In the genomic region with DNA sequence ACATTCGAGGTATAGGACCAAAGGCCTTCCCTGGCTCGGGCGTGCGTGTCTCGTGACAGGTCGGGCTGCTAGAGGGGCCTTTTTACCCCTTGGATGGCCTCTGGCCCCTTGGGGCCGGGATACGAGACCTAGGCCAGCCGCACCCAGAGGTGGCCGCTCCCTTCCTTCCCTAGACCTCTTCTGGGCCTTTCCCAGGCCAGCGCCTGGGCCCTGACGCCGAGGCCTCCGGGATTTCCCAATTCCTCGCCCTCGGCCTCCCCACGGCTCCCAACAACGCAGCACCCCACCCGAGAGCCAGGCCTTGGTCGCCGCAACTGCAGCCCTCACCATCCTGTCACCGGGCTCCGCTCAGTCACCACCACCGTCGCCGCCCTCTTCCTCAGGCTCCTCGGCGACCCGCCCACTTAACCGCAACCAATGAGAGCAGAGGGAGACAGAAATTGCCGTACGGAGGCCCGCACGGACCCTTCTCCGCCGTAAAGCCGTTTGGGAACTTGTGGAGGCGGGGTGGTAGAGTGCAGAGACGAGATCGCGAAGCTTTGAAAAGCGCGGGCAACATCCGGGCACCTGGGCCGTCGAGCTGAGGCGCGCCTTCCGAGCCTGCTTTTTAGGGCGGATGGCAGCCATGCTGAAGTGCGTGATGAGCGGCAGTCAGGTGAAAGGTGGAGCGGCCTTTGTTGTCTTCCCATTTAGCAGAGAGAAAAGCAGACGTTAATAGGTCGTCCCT, we compare ENCODE assay signal across 1 cellular context.
TF ChIP-seq lines count a peak whose summit lies in the region.

A gene (plus strand): TSS at position 610 of the 727 bp plus-strand sequence. CDS start 7 bp downstream, at position 617.
A gene (minus strand): TSS at position 390 of the 727 bp plus-strand sequence. CDS start 60 bp downstream, at position 330.

TF ChIP-seq in HepG2, 621 proteins besides CTCF, POLR2A, EP300 and RAD21 (continued from another document and continues in another):
- TF ChIP-seq, protein P1, sequence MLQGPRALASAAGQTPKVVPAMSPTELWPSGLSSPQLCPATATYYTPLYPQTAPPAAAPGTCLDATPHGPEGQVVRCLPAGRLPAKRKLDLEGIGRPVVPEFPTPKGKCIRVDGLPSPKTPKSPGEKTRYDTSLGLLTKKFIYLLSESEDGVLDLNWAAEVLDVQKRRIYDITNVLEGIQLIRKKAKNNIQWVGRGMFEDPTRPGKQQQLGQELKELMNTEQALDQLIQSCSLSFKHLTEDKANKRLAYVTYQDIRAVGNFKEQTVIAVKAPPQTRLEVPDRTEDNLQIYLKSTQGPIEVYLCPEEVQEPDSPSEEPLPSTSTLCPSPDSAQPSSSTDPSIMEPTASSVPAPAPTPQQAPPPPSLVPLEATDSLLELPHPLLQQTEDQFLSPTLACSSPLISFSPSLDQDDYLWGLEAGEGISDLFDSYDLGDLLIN (CRISPR knock-in tag; IDR thresholded peaks at IDR 0.05; ENCODE audit: borderline replicate concordance), result peak; percentile 65; the same call in 1 of the 2 replicates
- TF ChIP-seq ZEB1 (IDR thresholded peaks at IDR 0.05; ENCODE audit: insufficient replicate concordance, low read depth) (peak; percentile 52), ZNF775 (CRISPR knock-in tag; IDR thresholded peaks at IDR 0.05; ENCODE audit: borderline replicate concordance) (peak; percentile 89; the same call in 1 of the 2 replicates), ZNF468 (CRISPR knock-in tag; IDR thresholded peaks at IDR 0.05) (peak; percentile 61; the same call in 1 of the 2 replicates), RXRB (CRISPR knock-in tag; IDR thresholded peaks at IDR 0.05; ENCODE audit: borderline replicate concordance) (peak; percentile 81), POLR2AphosphoS5 (IDR thresholded peaks at IDR 0.05; ENCODE audit: low read depth, low read length) (peak; percentile 89), HMGA1 (CRISPR knock-in tag; conservative IDR thresholded peaks at IDR 0.05) (no peak), HMG20A (CRISPR knock-in tag; IDR thresholded peaks at IDR 0.05; ENCODE audit: borderline replicate concordance) (no peak), MAF1 (CRISPR knock-in tag; IDR thresholded peaks at IDR 0.05; ENCODE audit: borderline replicate concordance) (peak; percentile 89; the same call in 1 of the 2 replicates), RBM39 (IDR thresholded peaks at IDR 0.05; ENCODE audit: low read depth, low read length, poor library complexity, severe bottlenecking) (peak; percentile 65), CC2D1A (CRISPR knock-in tag; IDR thresholded peaks at IDR 0.05) (peak; percentile 98), ZNF383 (CRISPR knock-in tag; IDR thresholded peaks at IDR 0.05; ENCODE audit: borderline replicate concordance) (0 out of 2 replicates have a peak, but pooled peaks have one; percentile 28), YY1 (IDR thresholded peaks at IDR 0.05; ENCODE audit: insufficient read depth, insufficient replicate concordance, low read depth, low read length) (peak; percentile 77), ZSCAN22 (CRISPR knock-in tag; IDR thresholded peaks at IDR 0.05) (peak; percentile 59; the same call in 1 of the 2 replicates), ZFP36L1 (CRISPR knock-in tag; IDR thresholded peaks at IDR 0.05) (peak; percentile 99), ZNF619 (CRISPR knock-in tag; IDR thresholded peaks at IDR 0.05) (no peak; the same call in 1 of the 2 replicates), RBFOX2 (IDR thresholded peaks at IDR 0.05; ENCODE audit: low read depth, low read length) (peak; percentile 96), ZNF556 (CRISPR knock-in tag; IDR thresholded peaks at IDR 0.05; ENCODE audit: borderline replicate concordance) (peak; percentile 91), MBD4 (IDR thresholded peaks at IDR 0.05; ENCODE audit: borderline replicate concordance, low read length) (no peak), NR2F1 (CRISPR knock-in tag; IDR thresholded peaks at IDR 0.05) (peak in 1 of 2 experiments; percentile 10; a peak in 1 of 4 replicates), ZNF674 (CRISPR knock-in tag; IDR thresholded peaks at IDR 0.05; ENCODE audit: low read depth) (no peak), ZNF547 (CRISPR knock-in tag; IDR thresholded peaks at IDR 0.05) (peak; percentile 99), ZFP36L2 (CRISPR knock-in tag; IDR thresholded peaks at IDR 0.05) (no peak), MXI1 (IDR thresholded peaks at IDR 0.05; ENCODE audit: borderline replicate concordance, low read depth, low read length) (peak; percentile 88; the same call in 2 of the 3 replicates), CCAR2 (optimal IDR thresholded peaks at IDR 0.05; ENCODE audit: low read depth, low read length) (no peak), ZSCAN25 (CRISPR knock-in tag; IDR thresholded peaks at IDR 0.05) (peak; percentile 70), ZNF292 (CRISPR knock-in tag; IDR thresholded peaks at IDR 0.05; ENCODE audit: borderline replicate concordance, low read depth) (no peak), ATM (IDR thresholded peaks at IDR 0.05; ENCODE audit: borderline replicate concordance) (no peak), MEIS1 (CRISPR knock-in tag; IDR thresholded peaks at IDR 0.05; ENCODE audit: borderline replicate concordance) (peak; percentile 82; the same call in 1 of the 2 replicates), ZBTB3 (CRISPR knock-in tag; IDR thresholded peaks at IDR 0.05; ENCODE audit: borderline replicate concordance, low read depth) (peak; percentile 92; the same call in 1 of the 2 replicates), PLRG1 (conservative IDR thresholded peaks at IDR 0.05) (no peak), NFIB (CRISPR knock-in tag; IDR thresholded peaks at IDR 0.05; ENCODE audit: borderline replicate concordance) (peak; percentile 96), ZFX (CRISPR knock-in tag; IDR thresholded peaks at IDR 0.05; ENCODE audit: low read depth) (peak; percentile 99), KDM5A (IDR thresholded peaks at IDR 0.05; ENCODE audit: borderline replicate concordance, low read length) (peak; percentile 83), GLI4 (CRISPR knock-in tag; IDR thresholded peaks at IDR 0.05; ENCODE audit: borderline replicate concordance) (peak; percentile 61; the same call in 1 of the 2 replicates), HNRNPUL1 (IDR thresholded peaks at IDR 0.05; ENCODE audit: low read depth, low read length) (no peak), PCBP1 (IDR thresholded peaks at IDR 0.05; ENCODE audit: borderline replicate concordance, low read depth, low read length) (no peak), ZNF274 (CRISPR knock-in tag; IDR thresholded peaks at IDR 0.05) (peak; percentile 99), CENPX (CRISPR knock-in tag; IDR thresholded peaks at IDR 0.05) (no peak), MLLT10 (CRISPR knock-in tag; IDR thresholded peaks at IDR 0.05) (no peak), SAP130 (CRISPR knock-in tag; IDR thresholded peaks at IDR 0.05; ENCODE audit: low read depth) (peak; percentile 97)
- TF ChIP-seq, protein P2, sequence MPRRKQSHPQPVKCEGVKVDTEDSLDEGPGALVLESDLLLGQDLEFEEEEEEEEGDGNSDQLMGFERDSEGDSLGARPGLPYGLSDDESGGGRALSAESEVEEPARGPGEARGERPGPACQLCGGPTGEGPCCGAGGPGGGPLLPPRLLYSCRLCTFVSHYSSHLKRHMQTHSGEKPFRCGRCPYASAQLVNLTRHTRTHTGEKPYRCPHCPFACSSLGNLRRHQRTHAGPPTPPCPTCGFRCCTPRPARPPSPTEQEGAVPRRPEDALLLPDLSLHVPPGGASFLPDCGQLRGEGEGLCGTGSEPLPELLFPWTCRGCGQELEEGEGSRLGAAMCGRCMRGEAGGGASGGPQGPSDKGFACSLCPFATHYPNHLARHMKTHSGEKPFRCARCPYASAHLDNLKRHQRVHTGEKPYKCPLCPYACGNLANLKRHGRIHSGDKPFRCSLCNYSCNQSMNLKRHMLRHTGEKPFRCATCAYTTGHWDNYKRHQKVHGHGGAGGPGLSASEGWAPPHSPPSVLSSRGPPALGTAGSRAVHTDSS (CRISPR knock-in tag; conservative IDR thresholded peaks at IDR 0.05), result no peak
- TF ChIP-seq, protein P3, sequence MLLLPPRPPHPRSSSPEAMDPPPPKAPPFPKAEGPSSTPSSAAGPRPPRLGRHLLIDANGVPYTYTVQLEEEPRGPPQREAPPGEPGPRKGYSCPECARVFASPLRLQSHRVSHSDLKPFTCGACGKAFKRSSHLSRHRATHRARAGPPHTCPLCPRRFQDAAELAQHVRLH (CRISPR knock-in tag; IDR thresholded peaks at IDR 0.05; ENCODE audit: borderline replicate concordance, low read depth), result peak; percentile 95; the same call in 1 of the 2 replicates
- TF ChIP-seq, protein P4, sequence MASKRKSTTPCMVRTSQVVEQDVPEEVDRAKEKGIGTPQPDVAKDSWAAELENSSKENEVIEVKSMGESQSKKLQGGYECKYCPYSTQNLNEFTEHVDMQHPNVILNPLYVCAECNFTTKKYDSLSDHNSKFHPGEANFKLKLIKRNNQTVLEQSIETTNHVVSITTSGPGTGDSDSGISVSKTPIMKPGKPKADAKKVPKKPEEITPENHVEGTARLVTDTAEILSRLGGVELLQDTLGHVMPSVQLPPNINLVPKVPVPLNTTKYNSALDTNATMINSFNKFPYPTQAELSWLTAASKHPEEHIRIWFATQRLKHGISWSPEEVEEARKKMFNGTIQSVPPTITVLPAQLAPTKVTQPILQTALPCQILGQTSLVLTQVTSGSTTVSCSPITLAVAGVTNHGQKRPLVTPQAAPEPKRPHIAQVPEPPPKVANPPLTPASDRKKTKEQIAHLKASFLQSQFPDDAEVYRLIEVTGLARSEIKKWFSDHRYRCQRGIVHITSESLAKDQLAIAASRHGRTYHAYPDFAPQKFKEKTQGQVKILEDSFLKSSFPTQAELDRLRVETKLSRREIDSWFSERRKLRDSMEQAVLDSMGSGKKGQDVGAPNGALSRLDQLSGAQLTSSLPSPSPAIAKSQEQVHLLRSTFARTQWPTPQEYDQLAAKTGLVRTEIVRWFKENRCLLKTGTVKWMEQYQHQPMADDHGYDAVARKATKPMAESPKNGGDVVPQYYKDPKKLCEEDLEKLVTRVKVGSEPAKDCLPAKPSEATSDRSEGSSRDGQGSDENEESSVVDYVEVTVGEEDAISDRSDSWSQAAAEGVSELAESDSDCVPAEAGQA (IDR thresholded peaks at IDR 0.05; ENCODE audit: low read depth), result peak; percentile 85
- TF ChIP-seq, protein P4 (CRISPR knock-in tag; IDR thresholded peaks at IDR 0.05; ENCODE audit: borderline replicate concordance), result no peak; the same call in 1 of the 2 replicates
- TF ChIP-seq, protein P5, sequence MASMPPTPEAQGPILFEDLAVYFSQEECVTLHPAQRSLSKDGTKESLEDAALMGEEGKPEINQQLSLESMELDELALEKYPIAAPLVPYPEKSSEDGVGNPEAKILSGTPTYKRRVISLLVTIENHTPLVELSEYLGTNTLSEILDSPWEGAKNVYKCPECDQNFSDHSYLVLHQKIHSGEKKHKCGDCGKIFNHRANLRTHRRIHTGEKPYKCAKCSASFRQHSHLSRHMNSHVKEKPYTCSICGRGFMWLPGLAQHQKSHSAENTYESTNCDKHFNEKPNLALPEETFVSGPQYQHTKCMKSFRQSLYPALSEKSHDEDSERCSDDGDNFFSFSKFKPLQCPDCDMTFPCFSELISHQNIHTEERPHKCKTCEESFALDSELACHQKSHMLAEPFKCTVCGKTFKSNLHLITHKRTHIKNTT (CRISPR knock-in tag; IDR thresholded peaks at IDR 0.05), result no peak
- TF ChIP-seq, protein P6, sequence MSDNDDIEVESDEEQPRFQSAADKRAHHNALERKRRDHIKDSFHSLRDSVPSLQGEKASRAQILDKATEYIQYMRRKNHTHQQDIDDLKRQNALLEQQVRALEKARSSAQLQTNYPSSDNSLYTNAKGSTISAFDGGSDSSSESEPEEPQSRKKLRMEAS (IDR thresholded peaks at IDR 0.05), result peak; percentile 100
- TF ChIP-seq, protein P7, sequence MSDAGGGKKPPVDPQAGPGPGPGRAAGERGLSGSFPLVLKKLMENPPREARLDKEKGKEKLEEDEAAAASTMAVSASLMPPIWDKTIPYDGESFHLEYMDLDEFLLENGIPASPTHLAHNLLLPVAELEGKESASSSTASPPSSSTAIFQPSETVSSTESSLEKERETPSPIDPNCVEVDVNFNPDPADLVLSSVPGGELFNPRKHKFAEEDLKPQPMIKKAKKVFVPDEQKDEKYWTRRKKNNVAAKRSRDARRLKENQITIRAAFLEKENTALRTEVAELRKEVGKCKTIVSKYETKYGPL (CRISPR knock-in tag; IDR thresholded peaks at IDR 0.05), result peak; percentile 15; the same call in 1 of the 2 replicates
- TF ChIP-seq, protein P8, sequence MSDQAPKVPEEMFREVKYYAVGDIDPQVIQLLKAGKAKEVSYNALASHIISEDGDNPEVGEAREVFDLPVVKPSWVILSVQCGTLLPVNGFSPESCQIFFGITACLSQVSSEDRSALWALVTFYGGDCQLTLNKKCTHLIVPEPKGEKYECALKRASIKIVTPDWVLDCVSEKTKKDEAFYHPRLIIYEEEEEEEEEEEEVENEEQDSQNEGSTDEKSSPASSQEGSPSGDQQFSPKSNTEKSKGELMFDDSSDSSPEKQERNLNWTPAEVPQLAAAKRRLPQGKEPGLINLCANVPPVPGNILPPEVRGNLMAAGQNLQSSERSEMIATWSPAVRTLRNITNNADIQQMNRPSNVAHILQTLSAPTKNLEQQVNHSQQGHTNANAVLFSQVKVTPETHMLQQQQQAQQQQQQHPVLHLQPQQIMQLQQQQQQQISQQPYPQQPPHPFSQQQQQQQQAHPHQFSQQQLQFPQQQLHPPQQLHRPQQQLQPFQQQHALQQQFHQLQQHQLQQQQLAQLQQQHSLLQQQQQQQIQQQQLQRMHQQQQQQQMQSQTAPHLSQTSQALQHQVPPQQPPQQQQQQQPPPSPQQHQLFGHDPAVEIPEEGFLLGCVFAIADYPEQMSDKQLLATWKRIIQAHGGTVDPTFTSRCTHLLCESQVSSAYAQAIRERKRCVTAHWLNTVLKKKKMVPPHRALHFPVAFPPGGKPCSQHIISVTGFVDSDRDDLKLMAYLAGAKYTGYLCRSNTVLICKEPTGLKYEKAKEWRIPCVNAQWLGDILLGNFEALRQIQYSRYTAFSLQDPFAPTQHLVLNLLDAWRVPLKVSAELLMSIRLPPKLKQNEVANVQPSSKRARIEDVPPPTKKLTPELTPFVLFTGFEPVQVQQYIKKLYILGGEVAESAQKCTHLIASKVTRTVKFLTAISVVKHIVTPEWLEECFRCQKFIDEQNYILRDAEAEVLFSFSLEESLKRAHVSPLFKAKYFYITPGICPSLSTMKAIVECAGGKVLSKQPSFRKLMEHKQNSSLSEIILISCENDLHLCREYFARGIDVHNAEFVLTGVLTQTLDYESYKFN (CRISPR knock-in tag; conservative IDR thresholded peaks at IDR 0.05), result peak; percentile 55
